In the genomic region with DNA sequence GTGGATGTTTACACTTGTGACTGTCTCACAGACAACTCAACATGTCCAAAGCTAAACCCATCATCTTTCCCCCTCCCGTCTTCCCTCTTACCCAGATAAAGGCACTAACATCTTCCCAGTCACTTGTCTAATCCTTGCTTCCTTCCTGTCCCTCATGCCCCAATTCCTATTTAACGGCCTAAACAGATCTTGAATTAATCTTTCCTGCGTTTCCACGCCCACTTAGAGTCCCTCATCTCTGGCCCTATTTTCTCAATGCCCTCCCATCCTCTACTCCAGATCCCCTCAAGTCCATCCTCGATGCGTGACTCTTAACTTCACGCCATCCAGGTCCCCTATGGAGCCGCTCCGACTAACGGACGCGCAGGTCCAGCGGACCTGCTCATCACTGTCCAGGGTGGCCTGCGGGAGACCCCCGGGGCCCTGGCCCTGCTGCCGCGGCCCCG, we compare ENCODE assay signal across 8 cellular contexts. TPM values are rescaled to one million over a fixed set of nuclear protein-coding genes. Genes with fewer than 3 reads are reported as not detected.
A peak's percentile ranks its signal among the peaks of the same experiment; 100 is the strongest.
DNase-seq lines count a peak whose midpoint lies in the region; ATAC-seq lines count a peak whose summit lies in the region.

No MANE protein-coding gene starts in this region.

- H3K36me3 ChIP-seq in naive thymus-derived CD4-positive, alpha-beta T cell (ENCODE audit: control insufficient read depth in 2 of 3, insufficient read depth in 3 of 3, low read length in 3 of 3): peaks cover 0 to 4% (median 0%) of the 10 kb centered on the region in 3 experiments

- H3K4me1 ChIP-seq in naive thymus-derived CD4-positive, alpha-beta T cell (ENCODE audit: control insufficient read depth in 2 of 2, insufficient read depth in 2 of 2, low read length in 2 of 2): peaks cover 5 to 12% of the 10 kb centered on the region in 2 donors

- peaks cover 0 to 3% of the 10 kb centered on the region in 2 donors for H3K27me3 ChIP-seq in naive thymus-derived CD4-positive, alpha-beta T cell (ENCODE audit: control insufficient read depth in 2 of 2, insufficient read depth in 2 of 2, low read length in 2 of 2)

- H3K27ac ChIP-seq in cingulate gyrus (ENCODE audit: low read depth, low read length): peak overlapping the region; percentile 85
- peak overlapping the region; percentile 85 for H3K27ac ChIP-seq in naive thymus-derived CD4-positive, alpha-beta T cell (ENCODE audit: low read depth, low read length)

- peak overlapping the region; percentile 85 to 98 (median 88) for H3K4me3 Mint-ChIP-seq in naive thymus-derived CD4-positive, alpha-beta T cell

- POLR2A ChIA-PET in naive thymus-derived CD4-positive, alpha-beta T cell (lab: Charles Lee): interaction anchor here (0.7 to 2.1 kb wide), 4 partner anchors 18 to 197 kb away, joined by 3 to 9 read pairs (median 4); a partner anchor contains a TSS

- peak overlapping the region; percentile 96 for H3K4me3 ChIP-seq in naive thymus-derived CD4-positive, alpha-beta T cell (ENCODE audit: low read length)

- peaks cover 24 to 55% (median 37%) of the 10 kb centered on the region in 7 donors for H3K4me1 Mint-ChIP-seq in naive thymus-derived CD4-positive, alpha-beta T cell

- H3K9me3 ChIP-seq in naive thymus-derived CD4-positive, alpha-beta T cell (ENCODE audit: control insufficient read depth in 2 of 3, low read length in 3 of 3): no peaks in the 10 kb centered on the region

- DNase-seq in NCI-H1105 treated with DMSO at 0.1 percent for 48 hours (lab: John Stamatoyannopoulos, UW): peak; percentile 5
- DNase-seq in NCI-H1105 (lab: John Stamatoyannopoulos, UW): no peak
- DNase-seq in NCI-H226: peak; percentile 2
- DNase-seq in naive thymus-derived CD4-positive, alpha-beta T cell: peak in 3 of 9 donors; percentile 10 to 15 (median 11)
- no peak for DNase-seq in ecto neural progenitor cell (ENCODE audit: low spot score)

- H3K27me3 Mint-ChIP-seq in naive thymus-derived CD4-positive, alpha-beta T cell: peaks cover 5 to 21% (median 17%) of the 10 kb centered on the region in 5 donors

- intact Hi-C loops in naive thymus-derived CD4-positive, alpha-beta T cell (cut with micrococcal nuclease): loop anchor here (1.0 to 5.0 kb wide), 9 partner anchors 62 to 628 kb away; a partner anchor contains a TSS

- H3K9me3 Mint-ChIP-seq in naive thymus-derived CD4-positive, alpha-beta T cell: peaks cover 0 to 5% (median 0%) of the 10 kb centered on the region in 11 donors

- peak overlapping the region; percentile 80 to 93 (median 87) for H3K27ac Mint-ChIP-seq in naive thymus-derived CD4-positive, alpha-beta T cell

- CTCF ChIA-PET in naive thymus-derived CD4-positive, alpha-beta T cell (lab: Charles Lee): no interaction called here

- peaks cover 0 to 23% (median 6%) of the 10 kb centered on the region in 5 donors for H3K36me3 Mint-ChIP-seq in naive thymus-derived CD4-positive, alpha-beta T cell

- no peak for ATAC-seq in naive thymus-derived CD4-positive, alpha-beta T cell
- no peak for ATAC-seq in HG02642 (IDR thresholded peaks at IDR 0.05; ENCODE audit: poor library complexity, unreplicated experiment)
- no peak for ATAC-seq in GM19035 (IDR thresholded peaks at IDR 0.05; ENCODE audit: unreplicated experiment)

RNA-seq across cellular contexts. Expression of a gene that starts 0.7 kb away (rescaled TPM):
- 10 to 100 TPM; 16.1 to 47.3 (median 29.1) TPM for total RNA-seq in naive thymus-derived CD4-positive, alpha-beta T cell
- 10 to 100 TPM; 12.2 to 14.1 TPM for polyA plus RNA-seq in naive thymus-derived CD4-positive, alpha-beta T cell

RNA-seq across cellular contexts. Expression of a gene that starts 40.0 kb away (rescaled TPM):
- total RNA-seq in naive thymus-derived CD4-positive, alpha-beta T cell: under 1 TPM in 4 of 5 experiments, not detected in 1; 0.07 to 0.35 (median 0.31) TPM
- not detected for polyA plus RNA-seq in naive thymus-derived CD4-positive, alpha-beta T cell

Comparison
In these comparisons a context has a peak if more than half of its experiments do, and no peak if none do; other contexts are left out.
1. DNase-seq: peak in NCI-H1105 treated with DMSO at 0.1 percent for 48 hours (single experiment) and NCI-H226 (single experiment); none in NCI-H1105 (single experiment) and ecto neural progenitor cell (single experiment).